ENCODE assay signal across 10 cellular contexts in the genomic region with DNA sequence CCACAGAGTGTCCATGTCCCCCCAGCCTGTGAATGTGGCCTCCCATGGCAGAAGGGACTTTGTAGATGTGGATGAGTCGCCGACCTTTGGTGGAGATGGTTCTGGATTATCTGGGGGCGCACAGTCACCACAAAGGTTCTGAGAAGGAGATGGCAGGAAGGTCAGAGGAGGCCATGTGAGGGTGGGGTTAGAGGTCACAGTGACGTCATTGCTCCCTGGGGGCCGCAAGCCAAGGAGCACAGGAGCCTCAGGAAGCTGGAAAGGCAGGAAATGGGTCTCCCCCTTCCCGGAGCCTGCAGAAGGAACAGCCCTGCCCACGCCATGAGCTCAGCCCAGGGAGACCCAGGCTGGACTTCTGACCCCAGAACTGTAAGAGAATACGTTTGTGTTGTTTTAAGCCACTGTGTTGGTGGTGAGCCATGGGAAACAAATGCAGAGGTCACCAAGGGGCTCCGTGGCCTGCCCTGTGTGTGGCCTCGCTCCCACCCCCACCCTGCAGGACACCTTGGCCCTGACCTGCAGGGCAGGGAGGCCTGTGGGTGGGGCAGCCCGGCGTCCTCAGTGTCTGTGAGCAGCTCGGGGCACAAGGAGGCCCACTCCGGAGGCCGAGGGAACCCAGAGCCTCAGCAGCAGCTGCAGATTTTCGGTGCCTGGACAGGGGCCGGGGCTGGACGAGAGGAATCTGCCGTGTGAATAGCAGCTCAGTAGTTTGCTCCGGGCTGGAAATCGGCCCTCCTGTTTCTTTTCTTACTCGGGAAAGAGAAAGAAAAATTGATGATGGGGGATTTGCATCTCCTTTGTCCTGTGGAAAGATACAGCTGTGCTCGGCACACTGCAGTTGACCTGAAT. TPM values are rescaled to one million over a fixed set of nuclear protein-coding genes. Genes with fewer than 3 reads are reported as not detected.
DNase-seq lines count a peak whose midpoint lies in the region; ATAC-seq, FAIRE-seq and TF ChIP-seq lines count a peak whose summit lies in the region.
"Had no signal": no experiment of that assay in that cellular context is flagged by ENCODE, and none has a peak within 500 bp of the region (broad histone marks: within the 10 kb centered on the region; RNA-seq: fewer than 3 reads in every experiment).

No MANE protein-coding gene starts in this region.

- no peak for FAIRE-seq in GM12878 (lab: Jason Lieb, UNC)
- no peak for FAIRE-seq in kidney (lab: Jason Lieb, UNC)

- H3K4me1 Mint-ChIP-seq in T-helper 1 cell treated with Interleukin-12 subunit alpha and Interleukin-12 subunit beta and Interleukin-4 antibody, amounts not matched to agents 30 μg/mL and 1 μg/mL, for 36 hours (ENCODE audit: low read depth), result peaks cover 25% of the 10 kb centered on the region

- H3K9me3 ChIP-seq in GM12878 (replicated peaks; ENCODE audit: control insufficient read depth, insufficient read depth, low read length), result no peaks in the 10 kb centered on the region
- H3K9me3 ChIP-seq in kidney (ENCODE audit: control insufficient read depth in 1 of 2, low read length in 2 of 2), result no peaks in the 10 kb centered on the region

- in situ Hi-C loops in GM12878 (cut with MboI), result no loop called here

- BruUV-seq in GM12878 (replicated peaks; lab: Mats Ljungman, UMichigan), result no TSS peak

- H3K4me3 Mint-ChIP-seq in T-helper 1 cell treated with Interleukin-12 subunit alpha and Interleukin-12 subunit beta and Interleukin-4 antibody, amounts not matched to agents 30 μg/mL and 1 μg/mL, for 36 hours, result no peak overlapping the region

- no peaks in the 10 kb centered on the region for H4K20me1 ChIP-seq in GM12878 (ENCODE audit: control insufficient read depth, insufficient read depth)

- no peak for TF ChIP-seq POLR2A in GM12878 (IDR thresholded peaks at IDR 0.05; ENCODE audit: low read depth, low read length)

- H3K36me3 ChIP-seq in GM12878 (ENCODE audit: control insufficient read depth in 2 of 2, insufficient read depth in 2 of 2, low read length in 1 of 2), result peaks cover 0 to 2% of the 10 kb centered on the region in 2 experiments; a peak in 1 of 4 replicates
- H3K36me3 ChIP-seq in kidney (ENCODE audit: control insufficient read depth in 1 of 2, insufficient read depth in 2 of 2, low read length in 2 of 2), result no peaks in the 10 kb centered on the region

- H3K9me3 Mint-ChIP-seq in T-helper 1 cell treated with Interleukin-12 subunit alpha and Interleukin-12 subunit beta and Interleukin-4 antibody, amounts not matched to agents 30 μg/mL and 1 μg/mL, for 36 hours, result no peaks in the 10 kb centered on the region

- no peak for TF ChIP-seq EP300 in GM12878 (IDR thresholded peaks at IDR 0.05; ENCODE audit: borderline replicate concordance in 1 of 2, control insufficient read depth in 1 of 2, low read depth in 2 of 2, low read length in 2 of 2)

- no peaks in the 10 kb centered on the region for H3K27me3 Mint-ChIP-seq in T-helper 1 cell treated with Interleukin-12 subunit alpha and Interleukin-12 subunit beta and Interleukin-4 antibody, amounts not matched to agents 30 μg/mL and 1 μg/mL, for 36 hours (ENCODE audit: low read depth)

- H2AFZ ChIP-seq in GM12878 (ENCODE audit: control insufficient read depth, low read depth, low read length), result no peak overlapping the region

- SMC1A ChIA-PET in GM12878 (lab: Charles Lee; ENCODE audit: uncharacterized antibody, unreplicated experiment), result interaction anchor here (0.9 kb wide), 1 partner anchor 89 kb away, joined by 3 read pairs; no protein-coding TSS in a partner anchor

- intact Hi-C loops in GM12878 (cut with micrococcal nuclease; ENCODE audit: unreplicated experiment), result no loop called here
- intact Hi-C loops in kidney (cut with DNase I), result no loop called here

- no peak for DNase-seq in T-helper 1 cell
- DNase-seq in GM12878 (ENCODE audit: low read depth, low spot score), result no peak
- no peak for DNase-seq in kidney
- peak; percentile 58 for DNase-seq in stimulated activated naive CD8-positive, alpha-beta T cell treated with anti-CD3 and anti-CD28 coated beads, Interleukin-15, Interleukin-2, amounts not matched to agents 100 U/mL and 50 U/mL, for 24 hours
- no peak for DNase-seq in NCI-H524 treated with DMSO at 0.1 percent for 48 hours (lab: John Stamatoyannopoulos, UW)
- DNase-seq in middle frontal gyrus (ENCODE audit: extremely low spot score, low spot score), result no peak
- DNase-seq: 8988T, NCI-H446 had no signal

- no peak overlapping the region for H3K27ac ChIP-seq in GM12878 (ENCODE audit: control insufficient read depth, insufficient read depth)
- H3K27ac ChIP-seq in kidney (ENCODE audit: low read depth in 2 of 2, low read length in 2 of 2), result peak overlapping the region; percentile 32 to 71

- POLR2A ChIA-PET in GM12878 (lab: Charles Lee), result no interaction called here

- no peaks in the 10 kb centered on the region for H3K79me2 ChIP-seq in GM12878 (ENCODE audit: control insufficient read depth, insufficient read depth, low read length)

- H3K36me3 Mint-ChIP-seq in T-helper 1 cell treated with Interleukin-12 subunit alpha and Interleukin-12 subunit beta and Interleukin-4 antibody, amounts not matched to agents 30 μg/mL and 1 μg/mL, for 36 hours (ENCODE audit: low read depth), result no peaks in the 10 kb centered on the region

- RAD21 ChIA-PET in GM12878 (lab: Charles Lee; ENCODE audit: unreplicated experiment), result no interaction called here

- H3K27me3 ChIP-seq in GM12878 (replicated peaks in 1 of 2; ENCODE audit: control insufficient read depth in 2 of 2, insufficient read depth in 2 of 2, low read length in 1 of 2), result no peaks in the 10 kb centered on the region

- ATAC-seq in GM12878, result no peak
- ATAC-seq in stimulated activated naive CD8-positive, alpha-beta T cell treated with anti-CD3 and anti-CD28 coated beads, Interleukin-15, Interleukin-2, amounts not matched to agents 100 U/mL and 50 U/mL, for 24 hours, result peak; percentile 48
- ATAC-seq in GM21723 (IDR thresholded peaks at IDR 0.05; ENCODE audit: unreplicated experiment), result no peak

- H3K27ac Mint-ChIP-seq in T-helper 1 cell treated with Interleukin-12 subunit alpha and Interleukin-12 subunit beta and Interleukin-4 antibody, amounts not matched to agents 30 μg/mL and 1 μg/mL, for 36 hours, result peak overlapping the region; percentile 45

- CTCF ChIA-PET in GM12878 (lab: Yijun Ruan, JAX), result interaction anchor here (0.9 kb wide), 1 partner anchor 89 kb away, joined by 3 read pairs; no protein-coding TSS in a partner anchor

- no peak overlapping the region for H3K9ac ChIP-seq in GM12878 (ENCODE audit: control insufficient read depth, insufficient read depth, low read length)
- no peak overlapping the region for H3K9ac ChIP-seq in kidney (ENCODE audit: low read length in 2 of 2)

- TF ChIP-seq CTCF in GM12878 (IDR thresholded peaks at IDR 0.05 in 2 of 3, conservative IDR thresholded peaks at IDR 0.05 in 1 of 3; ENCODE audit: control insufficient read depth in 2 of 3, extremely low read depth in 1 of 3, insufficient read depth in 1 of 3, low read depth in 3 of 3, low read length in 3 of 3) (no peak), kidney (IDR thresholded peaks at IDR 0.05; ENCODE audit: borderline replicate concordance, extremely low read depth, insufficient read depth) (no peak)

- no peak for TF ChIP-seq RAD21 in GM12878 (IDR thresholded peaks at IDR 0.05; ENCODE audit: insufficient read depth, low read depth, low read length)

- H3K4me1 ChIP-seq in GM12878 (ENCODE audit: control insufficient read depth, insufficient read depth, low read length) (peaks cover 7% of the 10 kb centered on the region), kidney (ENCODE audit: control insufficient read depth in 1 of 2, insufficient read depth in 1 of 2, low read depth in 1 of 2, low read length in 2 of 2) (peaks cover 8 to 25% of the 10 kb centered on the region in 2 donors)

- H3K4me3 ChIP-seq in GM12878, result no peak overlapping the region
- no peak overlapping the region for H3K4me3 ChIP-seq in kidney (ENCODE audit: low read length in 2 of 2)

- no peak overlapping the region for H3K4me2 ChIP-seq in GM12878 (ENCODE audit: control insufficient read depth, insufficient read depth)

- WGBS in GM12878 (ENCODE audit: insufficient coverage, insufficient replicate concordance, low lambda C conversion rate, missing lambda C conversion rate), result 77% methylated on average over 21 of the region's 23 CpGs

TF ChIP-seq in GM12878, 131 proteins besides CTCF, POLR2A, EP300 and RAD21 (continues in another document):
- TF ChIP-seq NR2F1 (conservative IDR thresholded peaks at IDR 0.05) (peak; percentile 64), TCF7 (IDR thresholded peaks at IDR 0.05; ENCODE audit: borderline replicate concordance) (no peak)
- TF ChIP-seq, protein P1, sequence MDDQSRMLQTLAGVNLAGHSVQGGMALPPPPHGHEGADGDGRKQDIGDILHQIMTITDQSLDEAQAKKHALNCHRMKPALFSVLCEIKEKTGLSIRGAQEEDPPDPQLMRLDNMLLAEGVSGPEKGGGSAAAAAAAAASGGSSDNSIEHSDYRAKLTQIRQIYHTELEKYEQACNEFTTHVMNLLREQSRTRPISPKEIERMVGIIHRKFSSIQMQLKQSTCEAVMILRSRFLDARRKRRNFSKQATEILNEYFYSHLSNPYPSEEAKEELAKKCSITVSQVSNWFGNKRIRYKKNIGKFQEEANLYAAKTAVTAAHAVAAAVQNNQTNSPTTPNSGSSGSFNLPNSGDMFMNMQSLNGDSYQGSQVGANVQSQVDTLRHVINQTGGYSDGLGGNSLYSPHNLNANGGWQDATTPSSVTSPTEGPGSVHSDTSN (IDR thresholded peaks at IDR 0.05; ENCODE audit: insufficient replicate concordance, low read depth, low read length), result no peak

RNA-seq across cellular contexts. Expression of a gene that starts 32.1 kb away (rescaled TPM):
- 20.3 and 24.6 TPM in 2 replicates for total RNA-seq in GM12878 (2013; cell fraction: nucleolus; rRNA removed)
- total RNA-seq in GM12878 (2014; rRNA removed), result 27.4 and 28.7 TPM in 2 replicates
- total RNA-seq in GM12878 (2014; rRNA removed; fragmentation: Illumina TruSeq; extraction: Trizol), result 8.9 and 11.7 TPM in 2 replicates
- total RNA-seq in GM12878 (2021), result 45.5 and 49.1 TPM in 2 replicates
- polyA plus RNA-seq in GM12878 (2011; ENCODE audit: low read depth), result 2.6 TPM
- 22.1 and 24.3 TPM in 2 replicates for polyA plus RNA-seq in GM12878 (2011; rRNA removed)
- 11.8 and 18.5 TPM in 2 replicates for polyA plus RNA-seq in GM12878 (2011; cell fraction: cytosol; rRNA removed)
- 69.1 and 78.8 TPM in 2 replicates for polyA plus RNA-seq in GM12878 (2011; cell fraction: nucleus; rRNA removed)
- 6.2 and 8.4 TPM in 2 replicates for polyA plus RNA-seq in GM12878 (2012)
- polyA plus RNA-seq in GM12878 (2014; fragmentation: Illumina TruSeq; extraction: Trizol), result 7.2 and 9.5 TPM in 2 replicates
- polyA plus RNA-seq in GM12878 (2014; fragmentation: Nextera tagmentation; extraction: Ambion mirVana), result under 1 TPM; 0.21 to 0.73 TPM
- 32.3 and 38.6 TPM in 2 replicates for polyA plus RNA-seq in GM12878 (2014; rRNA removed)
- polyA plus RNA-seq in GM12878 (2016; fragmentation: Nextera tagmentation; extraction: Ambion mirVana), result 1 to 10 TPM; 4.2 to 5.3 TPM
- polyA minus RNA-seq in GM12878 (2011; rRNA and poly(A)+ RNA removed), result 34.2 and 34.7 TPM in 2 replicates
- polyA minus RNA-seq in GM12878 (2011; cell fraction: cytosol; rRNA and poly(A)+ RNA removed), result 13.9 and 15.8 TPM in 2 replicates
- 26.5 and 39.9 TPM in 2 replicates for polyA minus RNA-seq in GM12878 (2011; cell fraction: nucleus; rRNA and poly(A)+ RNA removed)
- total RNA-seq in kidney, result 58.2 TPM
- 12.1 TPM for polyA plus RNA-seq in kidney (ENCODE audit: insufficient read depth, low read depth, low replicate concordance)
